ENCODE assay signal across 6 cellular contexts in genomic region chr2:110392366-110392765, GRCh38.
DNase-seq lines count a peak whose midpoint lies in the region; ATAC-seq and TF ChIP-seq lines count a peak whose summit lies in the region.
"Not testable (repeated sequence)": the region's sequence is repeated elsewhere in the genome, so short reads cannot be mapped to it uniquely, and the experiment has no call there.

No MANE protein-coding gene starts in this region.

- H3K4me3 ChIP-seq in right cardiac atrium (ENCODE audit: low read length); lung; suprapubic skin: not testable (repeated sequence)

- not testable (repeated sequence) for H3K27ac Mint-ChIP-seq in activated CD8-positive, alpha-beta T cell treated with anti-CD3 and anti-CD28 coated beads, Interleukin-2, amount 10 ng/mL, durations not matched to agents 7 days and 5 days; chondrocyte (ENCODE audit: unreplicated experiment)

- not testable (repeated sequence) for H3K36me3 ChIP-seq in lung (ENCODE audit: control insufficient read depth in 2 of 2, insufficient read depth in 2 of 2, low read length in 2 of 2); suprapubic skin

- H3K4me1 Mint-ChIP-seq in activated CD8-positive, alpha-beta T cell treated with anti-CD3 and anti-CD28 coated beads, Interleukin-2, amount 10 ng/mL, durations not matched to agents 7 days and 5 days (ENCODE audit: low read depth); chondrocyte (ENCODE audit: low read depth): not testable (repeated sequence)

- not testable (repeated sequence) for TF ChIP-seq EP300 in suprapubic skin (IDR thresholded peaks at IDR 0.05)

- not testable (repeated sequence) for ATAC-seq in activated CD8-positive, alpha-beta T cell treated with anti-CD3 and anti-CD28 coated beads, Interleukin-2, amount 10 ng/mL, durations not matched to agents 7 days and 5 days; right cardiac atrium; lung (ENCODE audit: insufficient read depth, low FRiP score)

- H3K27me3 Mint-ChIP-seq in activated CD8-positive, alpha-beta T cell treated with anti-CD3 and anti-CD28 coated beads, Interleukin-2, amount 10 ng/mL, durations not matched to agents 7 days and 5 days (ENCODE audit: low read depth); chondrocyte (ENCODE audit: low read depth): not testable (repeated sequence)

- H3K36me3 Mint-ChIP-seq in activated CD8-positive, alpha-beta T cell treated with anti-CD3 and anti-CD28 coated beads, Interleukin-2, amount 10 ng/mL, durations not matched to agents 7 days and 5 days (ENCODE audit: low read depth); chondrocyte (ENCODE audit: low read depth): not testable (repeated sequence)

- not testable (repeated sequence) for TF ChIP-seq POLR2A in suprapubic skin (IDR thresholded peaks at IDR 0.05)

- POLR2A ChIA-PET in activated CD8-positive, alpha-beta T cell treated with anti-CD3 and anti-CD28 coated beads, Interleukin-2, amount 10 ng/mL, durations not matched to agents 7 days and 5 days (lab: Charles Lee) = not testable (repeated sequence)

- intact Hi-C loops in right cardiac atrium (cut with DNase I); posterior vena cava (cut with DNase I): not testable (repeated sequence)

- CTCF ChIA-PET in activated CD8-positive, alpha-beta T cell treated with anti-CD3 and anti-CD28 coated beads, Interleukin-2, amount 10 ng/mL, durations not matched to agents 7 days and 5 days (lab: Charles Lee) = not testable (repeated sequence)

- not testable (repeated sequence) for H3K4me3 Mint-ChIP-seq in activated CD8-positive, alpha-beta T cell treated with anti-CD3 and anti-CD28 coated beads, Interleukin-2, amount 10 ng/mL, durations not matched to agents 7 days and 5 days; chondrocyte (ENCODE audit: unreplicated experiment)

- not testable (repeated sequence) for H3K9me3 Mint-ChIP-seq in activated CD8-positive, alpha-beta T cell treated with anti-CD3 and anti-CD28 coated beads, Interleukin-2, amount 10 ng/mL, durations not matched to agents 7 days and 5 days (ENCODE audit: insufficient read depth); chondrocyte (ENCODE audit: low read depth)

- H3K9me3 ChIP-seq in right cardiac atrium (ENCODE audit: control insufficient read depth, low read length); lung (ENCODE audit: control insufficient read depth in 2 of 2, insufficient read depth in 1 of 2, low read length in 1 of 2); suprapubic skin: not testable (repeated sequence)

- WGBS in right cardiac atrium = 88% methylated on average over 7 of the region's 8 CpGs
- 93% methylated on average over 6 to 8 of the region's 8 CpGs for WGBS in lung, 2 donors
- WGBS in suprapubic skin = 100% methylated on average over 1 of the region's 8 CpGs

- not testable (repeated sequence) for H3K27me3 ChIP-seq in right cardiac atrium (ENCODE audit: control insufficient read depth, insufficient read depth); lung (ENCODE audit: control insufficient read depth, insufficient read depth); suprapubic skin

- TF ChIP-seq CTCF in chondrocyte (IDR thresholded peaks at IDR 0.05); lung (IDR thresholded peaks at IDR 0.05; ENCODE audit: control extremely low read depth, extremely low read depth); suprapubic skin (IDR thresholded peaks at IDR 0.05): not testable (repeated sequence)

- H3K27ac ChIP-seq in right cardiac atrium (ENCODE audit: low read length); lung (ENCODE audit: low read depth in 1 of 2, low read length in 1 of 2); suprapubic skin: not testable (repeated sequence)

- H3K4me1 ChIP-seq in right cardiac atrium (ENCODE audit: control insufficient read depth, insufficient read depth, low read length); lung (ENCODE audit: control insufficient read depth in 2 of 2, insufficient read depth in 2 of 2, low read length in 2 of 2); suprapubic skin: not testable (repeated sequence)

- peak; percentile 11 for DNase-seq in activated CD8-positive, alpha-beta T cell treated with anti-CD3 and anti-CD28 coated beads, Interleukin-2, amount 10 ng/mL, durations not matched to agents 7 days and 5 days
- DNase-seq in chondrocyte (ENCODE audit: low spot score) = peak; percentile 39
- peak in 2 of 3 donors; percentile 14 to 40 for DNase-seq in right cardiac atrium
- peak; percentile 28 for DNase-seq in lung (ENCODE audit: low spot score)
- peak; percentile 24 for DNase-seq in posterior vena cava (ENCODE audit: low spot score)
- peak; percentile 28 to 65 for DNase-seq in suprapubic skin (ENCODE audit: low spot score in 2 of 2)
